In genomic region chr9:127520941-127521918, GRCh38 we compare ENCODE assay signal across 11 cellular contexts.
A peak's percentile ranks its signal among the peaks of the same experiment; 100 is the strongest.
DNase-seq lines count a peak whose midpoint lies in the region; ATAC-seq, FAIRE-seq and TF ChIP-seq lines count a peak whose summit lies in the region.
"Had no signal": no experiment of that assay in that cellular context is flagged by ENCODE, and none has a peak within 500 bp of the region (broad histone marks: within the 10 kb centered on the region; RNA-seq: fewer than 3 reads in every experiment).

No MANE protein-coding gene starts in this region.

- FAIRE-seq in A549 (lab: Jason Lieb, UNC), result no peak
- FAIRE-seq: endometrium, TTC549 had no signal

- H2BK5ac ChIP-seq in neuronal stem cell (ENCODE audit: low read length), result no peak overlapping the region

- no peak overlapping the region for H2BK15ac ChIP-seq in neuronal stem cell (ENCODE audit: low read length)

- TF ChIP-seq CTCF in A549 (IDR thresholded peaks at IDR 0.05), result no peak
- TF ChIP-seq CTCF in fibroblast of villous mesenchyme (IDR thresholded peaks at IDR 0.05; ENCODE audit: insufficient read depth, low read depth, low read length), result no peak

- no peaks in the 10 kb centered on the region for H3K79me1 ChIP-seq in neuronal stem cell (ENCODE audit: low read depth, low read length)

- H2AK5ac ChIP-seq in neuronal stem cell (ENCODE audit: low read depth, low read length), result peak overlapping the region; percentile 85

- peak overlapping the region; percentile 48 for H3K23ac ChIP-seq in neuronal stem cell (ENCODE audit: low read depth, low read length, poor library complexity)

- H3K14ac ChIP-seq in neuronal stem cell (ENCODE audit: low read length), result peak overlapping the region; percentile 86

- TF ChIP-seq POLR2A in A549 (IDR thresholded peaks at IDR 0.05; ENCODE audit: low read length), result no peak

- H3K27me3 Mint-ChIP-seq in activated CD8-positive, alpha-beta T cell treated with anti-CD3 and anti-CD28 coated beads, Interleukin-2, amount 10 ng/mL, durations not matched to agents 7 days and 5 days (ENCODE audit: low read depth), result no peaks in the 10 kb centered on the region
- H3K27me3 Mint-ChIP-seq in activated T-cell treated with anti-CD3 and anti-CD28 coated beads, Interleukin-2, amount 50 U/mL, for 4 hours (ENCODE audit: low read depth), result no peaks in the 10 kb centered on the region

- H3K4me3 ChIP-seq in A549 (no peak overlapping the region), SJSA1 (no peak overlapping the region), fibroblast of villous mesenchyme (ENCODE audit: low read depth, low read length) (no peak overlapping the region), neuronal stem cell (ENCODE audit: low read length in 2 of 2) (no peak overlapping the region)

- H3K9ac ChIP-seq in neuronal stem cell (ENCODE audit: low read depth, low read length, poor library complexity), result no peak overlapping the region

- DNase-seq in A549 (ENCODE audit: low read depth in 1 of 2, low spot score in 1 of 2) (no peak), SJSA1 (ENCODE audit: low read depth in 1 of 2, low spot score in 2 of 2) (peak; percentile 86 to 87), fibroblast of villous mesenchyme (ENCODE audit: low read depth) (peak; percentile 90), neuronal stem cell (ENCODE audit: low spot score) (no peak), NCI-H1417 treated with DMSO at 0.1 percent for 48 hours (lab: John Stamatoyannopoulos, UW) (no peak)
- DNase-seq in activated CD8-positive, alpha-beta T cell treated with anti-CD3 and anti-CD28 coated beads, Interleukin-2, amount 10 ng/mL, durations not matched to agents 7 days and 5 days, result no peak
- no peak for DNase-seq in activated T-cell treated with anti-CD3 and anti-CD28 coated beads, Interleukin-2, amount 50 U/mL, for 4 hours
- DNase-seq: ACHN had no signal

- H3K27ac ChIP-seq in A549 (peak overlapping the region; percentile 78 to 91), SJSA1 (peak overlapping the region; percentile 96), neuronal stem cell (replicated peaks; ENCODE audit: low read length) (peak overlapping the region; percentile 23)

- CTCF ChIA-PET in A549 (lab: Yijun Ruan, JAX), result interaction anchor here (0.6 to 36.3 kb wide), 10 partner anchors 8 to 349 kb away, joined by 3 to 821 read pairs (median 3); no protein-coding TSS in a partner anchor
- CTCF ChIA-PET in activated CD8-positive, alpha-beta T cell treated with anti-CD3 and anti-CD28 coated beads, Interleukin-2, amount 10 ng/mL, durations not matched to agents 7 days and 5 days (lab: Charles Lee), result interaction anchor here (0.9 kb wide), 1 partner anchor 214 kb away, joined by 3 read pairs; the partner anchor contains the start of gene TOR2A

- peaks cover 6% of the 10 kb centered on the region for H3K9me3 Mint-ChIP-seq in activated CD8-positive, alpha-beta T cell treated with anti-CD3 and anti-CD28 coated beads, Interleukin-2, amount 10 ng/mL, durations not matched to agents 7 days and 5 days (ENCODE audit: insufficient read depth)
- H3K9me3 Mint-ChIP-seq in activated T-cell treated with anti-CD3 and anti-CD28 coated beads, Interleukin-2, amount 50 U/mL, for 4 hours, result peaks cover 7% of the 10 kb centered on the region

- H3K18ac ChIP-seq in neuronal stem cell (ENCODE audit: low read length), result peak overlapping the region; percentile 77

- peak overlapping the region; percentile 52 for H3K4me2 ChIP-seq in A549
- H3K4me2 ChIP-seq in neuronal stem cell (ENCODE audit: insufficient read depth, low read length, poor library complexity, severe bottlenecking), result no peak overlapping the region

- H3K4me1 ChIP-seq in A549 (peaks cover 46% of the 10 kb centered on the region), SJSA1 (replicated peaks) (peaks cover 86% of the 10 kb centered on the region), neuronal stem cell (ENCODE audit: control insufficient read depth in 2 of 2, insufficient read depth in 1 of 2, low read depth in 1 of 2, low read length in 2 of 2) (peaks cover 10 to 15% of the 10 kb centered on the region in 2 donors)

- TF ChIP-seq RAD21 in A549 (conservative IDR thresholded peaks at IDR 0.05 in 1 of 2, IDR thresholded peaks at IDR 0.05 in 1 of 2), result no peak

- peaks cover 21% of the 10 kb centered on the region for H3K4me1 Mint-ChIP-seq in activated CD8-positive, alpha-beta T cell treated with anti-CD3 and anti-CD28 coated beads, Interleukin-2, amount 10 ng/mL, durations not matched to agents 7 days and 5 days (ENCODE audit: low read depth)
- H3K4me1 Mint-ChIP-seq in activated T-cell treated with anti-CD3 and anti-CD28 coated beads, Interleukin-2, amount 50 U/mL, for 4 hours (ENCODE audit: low read depth), result peaks cover 2% of the 10 kb centered on the region

- H3K4me3 Mint-ChIP-seq in activated CD8-positive, alpha-beta T cell treated with anti-CD3 and anti-CD28 coated beads, Interleukin-2, amount 10 ng/mL, durations not matched to agents 7 days and 5 days, result no peak overlapping the region
- no peak overlapping the region for H3K4me3 Mint-ChIP-seq in activated T-cell treated with anti-CD3 and anti-CD28 coated beads, Interleukin-2, amount 50 U/mL, for 4 hours

- POLR2A ChIA-PET in A549 (lab: Yijun Ruan, JAX), result interaction anchor here (0.6 to 1.4 kb wide), 5 partner anchors 33 to 58 kb away, joined by 3 read pairs; no protein-coding TSS in a partner anchor
- POLR2A ChIA-PET in activated CD8-positive, alpha-beta T cell treated with anti-CD3 and anti-CD28 coated beads, Interleukin-2, amount 10 ng/mL, durations not matched to agents 7 days and 5 days (lab: Charles Lee), result no interaction called here

- ATAC-seq in A549 (peak; percentile 28 to 31), GM19455 (IDR thresholded peaks at IDR 0.05; ENCODE audit: unreplicated experiment) (no peak)
- no peak for ATAC-seq in activated CD8-positive, alpha-beta T cell treated with anti-CD3 and anti-CD28 coated beads, Interleukin-2, amount 10 ng/mL, durations not matched to agents 7 days and 5 days
- no peak for ATAC-seq in activated T-cell treated with anti-CD3 and anti-CD28 coated beads, Interleukin-2, amount 50 U/mL, for 4 hours

- no peak overlapping the region for H4K91ac ChIP-seq in neuronal stem cell (ENCODE audit: low read depth, low read length, poor library complexity)

- H3K9me3 ChIP-seq in A549, result peaks cover 31% of the 10 kb centered on the region
- peaks cover 9% of the 10 kb centered on the region for H3K9me3 ChIP-seq in SJSA1 (replicated peaks)
- peaks cover 21 to 40% of the 10 kb centered on the region in 2 donors for H3K9me3 ChIP-seq in neuronal stem cell (replicated peaks in 1 of 2; ENCODE audit: control insufficient read depth in 2 of 2, insufficient read depth in 1 of 2, low read depth in 1 of 2, low read length in 2 of 2)

- no peak overlapping the region for H4K8ac ChIP-seq in neuronal stem cell (ENCODE audit: low read depth, low read length)

- H3K27ac Mint-ChIP-seq in activated CD8-positive, alpha-beta T cell treated with anti-CD3 and anti-CD28 coated beads, Interleukin-2, amount 10 ng/mL, durations not matched to agents 7 days and 5 days, result no peak overlapping the region

- TF ChIP-seq EP300 in A549 (IDR thresholded peaks at IDR 0.05), result peak in 1 of 2 experiments; percentile 57; a peak in 1 of 5 replicates

- peaks cover 86% of the 10 kb centered on the region for H3K36me3 ChIP-seq in SJSA1
- H3K36me3 ChIP-seq in neuronal stem cell (replicated peaks in 1 of 2; ENCODE audit: control insufficient read depth in 2 of 2, insufficient read depth in 2 of 2, low read length in 2 of 2), result peaks cover 21 to 49% of the 10 kb centered on the region in 2 donors

- WGBS in A549 (ENCODE audit: missing lambda C conversion rate), result 76% methylated on average over 12 of the region's 20 CpGs
- WGBS in neuronal stem cell (ENCODE audit: extremely low coverage in 2 of 2, insufficient read length in 2 of 2, insufficient replicate concordance in 1 of 2), 2 donors, result no CpG with 5 or more reads among the region's 20 CpGs

- H3K27me3 ChIP-seq in SJSA1 (replicated peaks) (no peaks in the 10 kb centered on the region), neuronal stem cell (ENCODE audit: control insufficient read depth in 3 of 3, insufficient read depth in 3 of 3, low read depth in 1 of 3, low read length in 3 of 3) (no peaks in the 10 kb centered on the region)

- H2AFZ ChIP-seq in neuronal stem cell (ENCODE audit: low read length), result no peak overlapping the region

- no peak overlapping the region for H3K4ac ChIP-seq in neuronal stem cell (ENCODE audit: low read length)

- H2BK12ac ChIP-seq in neuronal stem cell (ENCODE audit: low read length), result no peak overlapping the region

- H2BK120ac ChIP-seq in neuronal stem cell (ENCODE audit: low read depth, low read length), result no peak overlapping the region

- H3K36me3 Mint-ChIP-seq in activated CD8-positive, alpha-beta T cell treated with anti-CD3 and anti-CD28 coated beads, Interleukin-2, amount 10 ng/mL, durations not matched to agents 7 days and 5 days (ENCODE audit: low read depth), result peaks cover 88% of the 10 kb centered on the region
- peaks cover 14% of the 10 kb centered on the region for H3K36me3 Mint-ChIP-seq in activated T-cell treated with anti-CD3 and anti-CD28 coated beads, Interleukin-2, amount 50 U/mL, for 4 hours (ENCODE audit: insufficient read depth)

TF ChIP-seq in A549, 52 proteins besides CTCF, POLR2A, EP300 and RAD21:
- 0 out of 5 replicates have a peak, but pooled peaks of 1 of the 2 experiments have one; percentile 34 for TF ChIP-seq JUN (IDR thresholded peaks at IDR 0.05)
- TF ChIP-seq MYC (IDR thresholded peaks at IDR 0.05; ENCODE audit: borderline replicate concordance, low read length), result no peak

Comparison
In these comparisons a context has a peak if more than half of its experiments do, and no peak if none do; other contexts are left out.
1. ATAC-seq: peak in A549 (2 of 2); none in activated CD8-positive, alpha-beta T cell treated with anti-CD3 and anti-CD28 coated beads, Interleukin-2, amount 10 ng/mL, durations not matched to agents 7 days and 5 days (single experiment), activated T-cell treated with anti-CD3 and anti-CD28 coated beads, Interleukin-2, amount 50 U/mL, for 4 hours (0 of 2) and GM19455 (single experiment).
2. DNase-seq: peak in SJSA1 (2 of 2) and fibroblast of villous mesenchyme (single experiment); none in A549 (0 of 2), neuronal stem cell (single experiment), activated CD8-positive, alpha-beta T cell treated with anti-CD3 and anti-CD28 coated beads, Interleukin-2, amount 10 ng/mL, durations not matched to agents 7 days and 5 days (single experiment), activated T-cell treated with anti-CD3 and anti-CD28 coated beads, Interleukin-2, amount 50 U/mL, for 4 hours (single experiment) and NCI-H1417 treated with DMSO at 0.1 percent for 48 hours (single experiment).
3. H3K27ac ChIP-seq: peak in every context shown above with its lines; median percentile 96 in SJSA1; 84 in A549; 23 in neuronal stem cell.